In genomic region chr11:77475206-77475605, GRCh38 we compare ENCODE assay signal across 14 cellular contexts. TPM values are rescaled to one million over a fixed set of nuclear protein-coding genes. Genes with fewer than 3 reads are reported as not detected.
DNase-seq lines count a peak whose midpoint lies in the region; ATAC-seq and TF ChIP-seq lines count a peak whose summit lies in the region.
"Had no signal": no experiment of that assay in that cellular context is flagged by ENCODE, and none has a peak within 500 bp of the region (broad histone marks: within the 10 kb centered on the region; RNA-seq: fewer than 3 reads in every experiment).

No MANE protein-coding gene starts in this region.

- H4K20me1 ChIP-seq in MM.1S (ENCODE audit: insufficient read depth, low read length) (no peaks in the 10 kb centered on the region), PC-3 (ENCODE audit: low read length) (no peaks in the 10 kb centered on the region)

- H3K79me2 ChIP-seq in MM.1S (ENCODE audit: low read length) (peaks cover 22% of the 10 kb centered on the region), PC-3 (ENCODE audit: low read length) (no peaks in the 10 kb centered on the region)

- POLR2A ChIA-PET in activated naive CD8-positive, alpha-beta T cell treated with anti-CD3 and anti-CD28 coated beads, Interleukin-2, amount 10 ng/mL, durations not matched to agents 7 days and 5 days (lab: Charles Lee): no interaction called here
- POLR2A ChIA-PET in PC-3 (lab: Charles Lee; ENCODE audit: unreplicated experiment): no interaction called here

- H3K9me3 ChIP-seq in mucosa of descending colon (no peaks in the 10 kb centered on the region), stomach (no peaks in the 10 kb centered on the region), WERI-Rb-1 (ENCODE audit: severe bottlenecking) (no peaks in the 10 kb centered on the region), MM.1S (replicated peaks; ENCODE audit: insufficient read depth, low read length) (no peaks in the 10 kb centered on the region), PC-3 (ENCODE audit: low read length) (no peaks in the 10 kb centered on the region)

- H3K9ac ChIP-seq in MM.1S (ENCODE audit: low read length) (no peak overlapping the region), PC-3 (ENCODE audit: low read length) (no peak overlapping the region)

- no TSS peak for BruUV-seq in PC-3 (replicated peaks; lab: Mats Ljungman, UMichigan)

- H3K27me3 ChIP-seq in stomach: no peaks in the 10 kb centered on the region
- H3K27me3 ChIP-seq in WERI-Rb-1 (ENCODE audit: insufficient read depth, low read depth, severe bottlenecking): no peaks in the 10 kb centered on the region
- H3K27me3 ChIP-seq in MM.1S (replicated peaks; ENCODE audit: insufficient read depth, low read length): no peaks in the 10 kb centered on the region
- H3K27me3 ChIP-seq in PC-3 (ENCODE audit: low read length): peaks cover 16% of the 10 kb centered on the region

- no peak for TF ChIP-seq POLR2A in stomach (IDR thresholded peaks at IDR 0.05)

- peaks cover 29% of the 10 kb centered on the region for H3K4me1 Mint-ChIP-seq in activated naive CD8-positive, alpha-beta T cell (ENCODE audit: low read depth)
- peaks cover 12% of the 10 kb centered on the region for H3K4me1 Mint-ChIP-seq in activated naive CD8-positive, alpha-beta T cell treated with anti-CD3 and anti-CD28 coated beads for 36 hours
- H3K4me1 Mint-ChIP-seq in activated naive CD8-positive, alpha-beta T cell treated with anti-CD3 and anti-CD28 coated beads, Interleukin-2, amount 10 ng/mL, durations not matched to agents 7 days and 5 days: peaks cover 28% of the 10 kb centered on the region

- no peak for ATAC-seq in activated naive CD8-positive, alpha-beta T cell treated with anti-CD3 and anti-CD28 coated beads, Interleukin-2, amount 10 ng/mL, durations not matched to agents 7 days and 5 days (ENCODE audit: low read depth)
- ATAC-seq in mucosa of descending colon (peak; percentile 18), PC-3 (no peak)
- ATAC-seq: GM12878 had no signal

- H3K9me3 Mint-ChIP-seq in activated naive CD8-positive, alpha-beta T cell (ENCODE audit: low read depth): no peaks in the 10 kb centered on the region
- H3K9me3 Mint-ChIP-seq in activated naive CD8-positive, alpha-beta T cell treated with anti-CD3 and anti-CD28 coated beads for 36 hours: no peaks in the 10 kb centered on the region
- no peaks in the 10 kb centered on the region for H3K9me3 Mint-ChIP-seq in activated naive CD8-positive, alpha-beta T cell treated with anti-CD3 and anti-CD28 coated beads, Interleukin-2, amount 10 ng/mL, durations not matched to agents 7 days and 5 days

- H3K27ac ChIP-seq in stomach: peak overlapping the region in 4 of 5 donors; percentile 88 to 97 (median 93)
- no peak overlapping the region for H3K27ac ChIP-seq in WERI-Rb-1
- H3K27ac ChIP-seq in MM.1S (ENCODE audit: low read length): no peak overlapping the region
- no peak overlapping the region for H3K27ac ChIP-seq in PC-3 (ENCODE audit: low read length)

- no peak for TF ChIP-seq EP300 in stomach (IDR thresholded peaks at IDR 0.05)

- H3K4me3 ChIP-seq in mucosa of descending colon (no peak overlapping the region), stomach (no peak overlapping the region), WERI-Rb-1 (ENCODE audit: low read depth, low read length) (no peak overlapping the region), MM.1S (ENCODE audit: low read length) (no peak overlapping the region), PC-3 (ENCODE audit: low read length) (no peak overlapping the region)

- CTCF ChIA-PET in PC-3 (lab: Charles Lee): no interaction called here

- H2AFZ ChIP-seq in MM.1S (ENCODE audit: low read length): no peak overlapping the region
- no peak overlapping the region for H2AFZ ChIP-seq in PC-3 (ENCODE audit: low read length)

- intact Hi-C loops in mucosa of descending colon (cut with DNase I, micrococcal nuclease) (loop anchor here in 1 of 2 donors (10.0 kb wide), 1 partner anchor 70 kb away; no protein-coding TSS in a partner anchor), stomach (cut with DNase I; ENCODE audit: low total_unique reads) (no loop called here), PC-3 (cut with micrococcal nuclease) (no loop called here)

- peak overlapping the region; percentile 55 for H3K27ac Mint-ChIP-seq in activated naive CD8-positive, alpha-beta T cell
- no peak overlapping the region for H3K27ac Mint-ChIP-seq in activated naive CD8-positive, alpha-beta T cell treated with anti-CD3 and anti-CD28 coated beads for 36 hours
- peak overlapping the region; percentile 0 for H3K27ac Mint-ChIP-seq in activated naive CD8-positive, alpha-beta T cell treated with anti-CD3 and anti-CD28 coated beads, Interleukin-2, amount 10 ng/mL, durations not matched to agents 7 days and 5 days

- H3K36me3 Mint-ChIP-seq in activated naive CD8-positive, alpha-beta T cell: no peaks in the 10 kb centered on the region
- H3K36me3 Mint-ChIP-seq in activated naive CD8-positive, alpha-beta T cell treated with anti-CD3 and anti-CD28 coated beads for 36 hours: no peaks in the 10 kb centered on the region
- peaks cover 6% of the 10 kb centered on the region for H3K36me3 Mint-ChIP-seq in activated naive CD8-positive, alpha-beta T cell treated with anti-CD3 and anti-CD28 coated beads, Interleukin-2, amount 10 ng/mL, durations not matched to agents 7 days and 5 days

- H3K4me1 ChIP-seq in mucosa of descending colon (ENCODE audit: low read depth): peaks cover 25% of the 10 kb centered on the region
- H3K4me1 ChIP-seq in stomach: peaks cover 20 to 33% (median 25%) of the 10 kb centered on the region in 4 donors
- peaks cover 26% of the 10 kb centered on the region for H3K4me1 ChIP-seq in MM.1S (ENCODE audit: low read length)
- peaks cover 20% of the 10 kb centered on the region for H3K4me1 ChIP-seq in PC-3 (ENCODE audit: insufficient read depth, low read length)

- H3K27me3 Mint-ChIP-seq in activated naive CD8-positive, alpha-beta T cell: no peaks in the 10 kb centered on the region
- H3K27me3 Mint-ChIP-seq in activated naive CD8-positive, alpha-beta T cell treated with anti-CD3 and anti-CD28 coated beads for 36 hours: peaks cover 4% of the 10 kb centered on the region
- peaks cover 11% of the 10 kb centered on the region for H3K27me3 Mint-ChIP-seq in activated naive CD8-positive, alpha-beta T cell treated with anti-CD3 and anti-CD28 coated beads, Interleukin-2, amount 10 ng/mL, durations not matched to agents 7 days and 5 days

- H3K4me2 ChIP-seq in MM.1S (ENCODE audit: low read depth, low read length) (no peak overlapping the region), PC-3 (ENCODE audit: low read length) (no peak overlapping the region)

- H3K9me2 ChIP-seq in MM.1S (replicated peaks; ENCODE audit: insufficient read depth, low read length) (no peaks in the 10 kb centered on the region), PC-3 (replicated peaks; ENCODE audit: low read length) (no peaks in the 10 kb centered on the region)

- no peaks in the 10 kb centered on the region for H3K36me3 ChIP-seq in mucosa of descending colon (ENCODE audit: low read depth)
- no peaks in the 10 kb centered on the region for H3K36me3 ChIP-seq in stomach
- H3K36me3 ChIP-seq in WERI-Rb-1: no peaks in the 10 kb centered on the region
- H3K36me3 ChIP-seq in MM.1S (replicated peaks; ENCODE audit: insufficient read depth, low read length): no peaks in the 10 kb centered on the region
- no peaks in the 10 kb centered on the region for H3K36me3 ChIP-seq in PC-3 (ENCODE audit: low read depth, low read length)

- WGBS in stomach, 5 donors: 51 to 68% (median 58%) methylated on average over 5 of the region's 5 CpGs

- TF ChIP-seq CTCF in mucosa of descending colon (IDR thresholded peaks at IDR 0.05): no peak
- TF ChIP-seq CTCF in stomach (IDR thresholded peaks at IDR 0.05): no peak
- TF ChIP-seq CTCF in WERI-Rb-1 (IDR thresholded peaks at IDR 0.05; ENCODE audit: low read depth, low read length): no peak
- no peak for TF ChIP-seq CTCF in MM.1S (IDR thresholded peaks at IDR 0.05; ENCODE audit: low read length)
- TF ChIP-seq CTCF in PC-3 (conservative IDR thresholded peaks at IDR 0.05; ENCODE audit: low read depth, low read length): no peak

- no peak for DNase-seq in activated naive CD8-positive, alpha-beta T cell treated with anti-CD3 and anti-CD28 coated beads for 36 hours
- no peak for DNase-seq in activated naive CD8-positive, alpha-beta T cell treated with anti-CD3 and anti-CD28 coated beads, Interleukin-2, amount 10 ng/mL, durations not matched to agents 7 days and 5 days
- DNase-seq in mucosa of descending colon (no peak), stomach (no peak), WERI-Rb-1 (no peak), MM.1S (no peak), PC-3 (no peak)
- DNase-seq: AML-193; amniotic stem cell; NCI-H1105 treated with DMSO at 0.1 percent for 48 hours; NCI-H345; stimulated activated CD4-positive, alpha-beta T cell treated with anti-CD3 and anti-CD28 coated beads, Interleukin-2, amount 100 ng/mL, for 24 hours had no signal

- peaks cover 33% of the 10 kb centered on the region for H3F3A ChIP-seq in MM.1S (ENCODE audit: insufficient read depth, low read length)
- no peaks in the 10 kb centered on the region for H3F3A ChIP-seq in PC-3 (ENCODE audit: low read length, unreplicated experiment)

- peak overlapping the region; percentile 91 for H3K4me3 Mint-ChIP-seq in activated naive CD8-positive, alpha-beta T cell
- no peak overlapping the region for H3K4me3 Mint-ChIP-seq in activated naive CD8-positive, alpha-beta T cell treated with anti-CD3 and anti-CD28 coated beads for 36 hours
- peak overlapping the region; percentile 9 for H3K4me3 Mint-ChIP-seq in activated naive CD8-positive, alpha-beta T cell treated with anti-CD3 and anti-CD28 coated beads, Interleukin-2, amount 10 ng/mL, durations not matched to agents 7 days and 5 days

RNA-seq across cellular contexts. Expression of gene PAK1, which starts 1.3 kb away (rescaled TPM):
- total RNA-seq in activated naive CD8-positive, alpha-beta T cell treated with anti-CD3 and anti-CD28 coated beads for 36 hours: 10 to 100 TPM; 40.1 to 43.0 TPM
- 10 to 100 TPM; 77.2 to 83.6 TPM for total RNA-seq in activated naive CD8-positive, alpha-beta T cell treated with anti-CD3 and anti-CD28 coated beads, Interleukin-2, amount 10 ng/mL, durations not matched to agents 7 days and 5 days
- total RNA-seq in mucosa of descending colon: 100 to 1,000 TPM in 2 of 3 donors, 10 to 100 TPM in 1; 73.5 to 125 (median 116) TPM
- 10 to 100 TPM; 31.2 to 89.5 (median 70.4) TPM for total RNA-seq in stomach
- 10 to 100 TPM; 16.7 to 44.0 (median 18.8) TPM for polyA plus RNA-seq in stomach
- total RNA-seq in PC-3 (2014; rRNA removed): 26.1 and 29.8 TPM in 2 replicates

Comparison
In these comparisons a context has a peak if more than half of its experiments do, and no peak if none do; other contexts are left out.
1. H3K27ac ChIP-seq: peak in stomach (4 of 5); none in WERI-Rb-1 (single experiment), MM.1S (single experiment) and PC-3 (single experiment).